Comparison of ENCODE assay signal across 15 cellular contexts in genomic region chr14:104974146-104974541, GRCh38. TPM values are rescaled to one million over a fixed set of nuclear protein-coding genes. Genes with fewer than 3 reads are reported as not detected.
A peak's percentile ranks its signal among the peaks of the same experiment; 100 is the strongest.
DNase-seq lines count a peak whose midpoint lies in the region; ATAC-seq and TF ChIP-seq lines count a peak whose summit lies in the region.
"Had no signal": no experiment of that assay in that cellular context is flagged by ENCODE, and none has a peak within 500 bp of the region (broad histone marks: within the 10 kb centered on the region; RNA-seq: fewer than 3 reads in every experiment).

No MANE protein-coding gene starts in this region.

- TF ChIP-seq CTCF in brain (conservative IDR thresholded peaks at IDR 0.05) (no peak), hepatocyte (IDR thresholded peaks at IDR 0.05; ENCODE audit: poor library complexity) (no peak), spleen (IDR thresholded peaks at IDR 0.05 in 8 of 11, conservative IDR thresholded peaks at IDR 0.05 in 3 of 11) (no peak)

- no peak for TF ChIP-seq POLR2A in spleen (IDR thresholded peaks at IDR 0.05)

- H3K27me3 ChIP-seq in GM23248 (replicated peaks; ENCODE audit: insufficient read depth): no peaks in the 10 kb centered on the region
- no peaks in the 10 kb centered on the region for H3K27me3 ChIP-seq in hepatocyte
- peaks cover 0 to 88% (median 43%) of the 10 kb centered on the region in 7 donors for H3K27me3 ChIP-seq in spleen (replicated peaks in 1 of 7)

- peak overlapping the region in 1 of 5 experiments; percentile 45 for H3K4me3 Mint-ChIP-seq in brain
- H3K4me3 Mint-ChIP-seq: activated CD4-positive, alpha-beta T cell treated with anti-CD3 and anti-CD28 coated beads for 36 hours; CD4-positive, alpha-beta T cell had no signal

- no peaks in the 10 kb centered on the region for H3K27me3 Mint-ChIP-seq in brain

- in situ Hi-C loops in GM23248 (cut with MboI): no loop called here

- H3K9ac ChIP-seq in GM23248: peak overlapping the region; percentile 55

- 49 to 54% methylated on average over 12 to 13 of the region's 13 CpGs for WGBS in GM23248 (ENCODE audit: low coverage in 1 of 2, low lambda C conversion rate in 2 of 2, missing lambda C conversion rate in 2 of 2), 2 experiments
- 75% methylated on average over 13 of the region's 13 CpGs for WGBS in hepatocyte (ENCODE audit: low lambda C conversion rate, missing lambda C conversion rate)
- WGBS in spleen, 5 donors: 71 to 86% (median 81%) methylated on average over 13 of the region's 13 CpGs

- H3K4me1 ChIP-seq in GM23248 (ENCODE audit: insufficient read depth): peaks cover 38% of the 10 kb centered on the region
- H3K4me1 ChIP-seq in hepatocyte (ENCODE audit: insufficient read depth): peaks cover 52% of the 10 kb centered on the region
- peaks cover 9 to 55% (median 35%) of the 10 kb centered on the region in 6 donors for H3K4me1 ChIP-seq in spleen

- H3K27ac ChIP-seq in GM23248 (peak overlapping the region; percentile 94), hepatocyte (peak overlapping the region; percentile 56), spleen (peak overlapping the region in 1 of 8 donors; percentile 26)
- H3K27ac ChIP-seq: cardiac muscle cell had no signal

- H3K36me3 Mint-ChIP-seq in brain: no peaks in the 10 kb centered on the region

- peak overlapping the region in 4 of 5 experiments; percentile 36 to 77 (median 50) for H3K27ac Mint-ChIP-seq in brain
- H3K27ac Mint-ChIP-seq: activated CD4-positive, alpha-beta T cell treated with anti-CD3 and anti-CD28 coated beads for 36 hours; CD4-positive, alpha-beta T cell had no signal

- H4K20me1 ChIP-seq in GM23248 (ENCODE audit: insufficient read depth): no peaks in the 10 kb centered on the region
- H4K20me1 ChIP-seq in hepatocyte (ENCODE audit: insufficient read depth, poor library complexity, severe bottlenecking): no peaks in the 10 kb centered on the region

- peak overlapping the region; percentile 1; the same call in 1 of the 2 replicates for H3K4me3 ChIP-seq in GM23248
- no peak overlapping the region for H3K4me3 ChIP-seq in hepatocyte
- H3K4me3 ChIP-seq in spleen: no peak overlapping the region
- H3K4me3 ChIP-seq: cardiac muscle cell had no signal

- peaks cover 55% of the 10 kb centered on the region for H3K4me1 Mint-ChIP-seq in brain

- H3F3A ChIP-seq in GM23248 (ENCODE audit: insufficient read depth): peaks cover 7% of the 10 kb centered on the region

- ATAC-seq in esophagus mucosa (no peak), HG03520 (IDR thresholded peaks at IDR 0.05; ENCODE audit: unreplicated experiment) (no peak)
- ATAC-seq: activated CD4-positive, alpha-beta T cell treated with anti-CD3 and anti-CD28 coated beads for 36 hours had no signal

- H3K4me2 ChIP-seq in GM23248 (ENCODE audit: unreplicated experiment): peak overlapping the region; percentile 31
- no peak overlapping the region for H3K4me2 ChIP-seq in hepatocyte

- intact Hi-C loops in spleen (cut with DNase I; ENCODE audit: low total_unique reads): no loop called here

- H3K79me2 ChIP-seq in GM23248 (ENCODE audit: insufficient read depth): 0 out of 2 replicates have a peak, but pooled peaks cover 5% of the 10 kb centered on the region
- H3K79me2 ChIP-seq in hepatocyte: no peaks in the 10 kb centered on the region

- H3K9me3 Mint-ChIP-seq in brain: no peaks in the 10 kb centered on the region
- H3K9me3 Mint-ChIP-seq: CD4-positive, alpha-beta T cell had no signal

- H3K9me3 ChIP-seq in GM23248 (ENCODE audit: low read depth): no peaks in the 10 kb centered on the region
- H3K9me3 ChIP-seq in hepatocyte (ENCODE audit: low read depth): no peaks in the 10 kb centered on the region
- no peaks in the 10 kb centered on the region for H3K9me3 ChIP-seq in spleen

- H2AFZ ChIP-seq in GM23248: peak overlapping the region; percentile 14; the same call in 1 of the 2 replicates
- H2AFZ ChIP-seq in hepatocyte: no peak overlapping the region

- DNase-seq in GM23248: no peak
- no peak for DNase-seq in hepatocyte (ENCODE audit: low spot score)
- DNase-seq in spleen: peak; percentile 67
- no peak for DNase-seq in dedifferentiated amniotic fluid mesenchymal stem cell (ENCODE audit: extremely low spot score)
- no peak for DNase-seq in NCI-H2107 (lab: John Stamatoyannopoulos, UW)
- DNase-seq: activated CD4-positive, alpha-beta T cell treated with anti-CD3 and anti-CD28 coated beads for 36 hours; activated T-cell treated with anti-CD3 and anti-CD28 coated beads, Interleukin-2, amount 50 U/mL, for 48 hours; CD4-positive, alpha-beta T cell; NCI-H1092 treated with DMSO at 0.1 percent for 48 hours; stimulated activated CD4-positive, alpha-beta T cell treated with anti-CD3 and anti-CD28 coated beads, Interleukin-1b, Interleukin-23, amount 100 ng/mL, for 48 hours; T-helper 1 cell had no signal

- H3K36me3 ChIP-seq in GM23248 (ENCODE audit: low read depth): no peaks in the 10 kb centered on the region
- H3K36me3 ChIP-seq in hepatocyte (replicated peaks; ENCODE audit: insufficient read depth, low read depth): no peaks in the 10 kb centered on the region
- no peaks in the 10 kb centered on the region for H3K36me3 ChIP-seq in spleen
- H3K36me3 ChIP-seq: cardiac muscle cell had no signal

- H3K9me2 ChIP-seq in GM23248 (ENCODE audit: insufficient read depth): no peaks in the 10 kb centered on the region
- H3K9me2 ChIP-seq in hepatocyte (replicated peaks; ENCODE audit: insufficient read depth): no peaks in the 10 kb centered on the region

RNA-seq across cellular contexts. Expression of gene AHNAK2, which starts 4.0 kb away (rescaled TPM):
- total RNA-seq in GM23248 (2014; rRNA removed; shearing (Covaris generic)): 58.0 and 64.9 TPM in 2 replicates
- 38.3 and 38.9 TPM in 2 replicates for polyA plus RNA-seq in GM23248 (2016; fragmentation: Nextera tagmentation; extraction: Ambion mirVana)
- 6.6 TPM for polyA plus RNA-seq in brain (ENCODE audit: insufficient read depth, low read depth, low replicate concordance)
- total RNA-seq in hepatocyte: 4.6 and 5.9 TPM in 2 replicates
- polyA plus RNA-seq in hepatocyte: 1.8 and 2.4 TPM in 2 replicates
- 1 to 10 TPM in 1 of 7 donors, under 1 TPM in 6; 0.26 to 1.3 (median 0.66) TPM for total RNA-seq in spleen
- under 1 TPM; 0.30 to 0.86 (median 0.76) TPM for polyA plus RNA-seq in spleen
- total RNA-seq in esophagus mucosa: 184 TPM

RNA-seq across cellular contexts. Expression of gene CLBA1, which starts 11.4 kb away (rescaled TPM):
- total RNA-seq in GM23248 (2014; rRNA removed; shearing (Covaris generic)): 10.4 and 13.5 TPM in 2 replicates
- polyA plus RNA-seq in GM23248 (2016; fragmentation: Nextera tagmentation; extraction: Ambion mirVana) (7.7 and 11.5 TPM in 2 replicates), brain (ENCODE audit: insufficient read depth, low read depth, low replicate concordance) (15.8 TPM), hepatocyte (5.1 and 9.3 TPM in 2 replicates), spleen (1 to 10 TPM; 3.7 to 4.3 (median 3.9) TPM)
- total RNA-seq in hepatocyte (4.5 and 6.4 TPM in 2 replicates), spleen (1 to 10 TPM; 1.7 to 4.0 (median 3.4) TPM), esophagus mucosa (8.2 TPM)

RNA-seq across cellular contexts. Expression of gene CDCA4, which starts 46.7 kb away (rescaled TPM):
- total RNA-seq in GM23248 (2014; rRNA removed; shearing (Covaris generic)): 25.5 and 27.5 TPM in 2 replicates
- polyA plus RNA-seq in GM23248 (2016; fragmentation: Nextera tagmentation; extraction: Ambion mirVana): 24.0 and 26.8 TPM in 2 replicates
- polyA plus RNA-seq in brain (ENCODE audit: insufficient read depth, low read depth, low replicate concordance): 35.8 TPM
- 13.6 and 15.7 TPM in 2 replicates for total RNA-seq in hepatocyte
- 15.0 and 17.1 TPM in 2 replicates for polyA plus RNA-seq in hepatocyte
- total RNA-seq in spleen: 10 to 100 TPM in 2 of 7 donors, 1 to 10 TPM in 5; 6.5 to 15.1 (median 8.7) TPM
- polyA plus RNA-seq in spleen: 10 to 100 TPM in 1 of 3 donors, 1 to 10 TPM in 2; 5.8 to 10.5 (median 8.5) TPM
- 21.8 TPM for total RNA-seq in esophagus mucosa

RNA-seq across cellular contexts. Expression of gene PLD4, which starts 49.5 kb away (rescaled TPM):
- not detected in 2 replicates for total RNA-seq in GM23248 (2014; rRNA removed; shearing (Covaris generic))
- not detected in 2 replicates for polyA plus RNA-seq in GM23248 (2016; fragmentation: Nextera tagmentation; extraction: Ambion mirVana)
- polyA plus RNA-seq in brain (ENCODE audit: insufficient read depth, low read depth, low replicate concordance): 6.0 TPM
- not detected in 2 replicates for total RNA-seq in hepatocyte
- polyA plus RNA-seq in hepatocyte: 0.77 and 1.1 TPM in 2 replicates
- total RNA-seq in spleen: 10 to 100 TPM in 6 of 7 donors, 1 to 10 TPM in 1; 5.4 to 30.2 (median 13.9) TPM
- polyA plus RNA-seq in spleen: 10 to 100 TPM; 25.8 to 31.3 (median 29.8) TPM
- total RNA-seq in esophagus mucosa: 0.80 TPM
- total RNA-seq: activated CD4-positive, alpha-beta T cell treated with anti-CD3 and anti-CD28 coated beads for 36 hours had no signal
